17 cellular contexts compared by ENCODE assay signal in genomic region chr11:125338435-125338834, GRCh38.
A peak's percentile ranks its signal among the peaks of the same experiment; 100 is the strongest.
DNase-seq lines count a peak whose midpoint lies in the region; ATAC-seq and TF ChIP-seq lines count a peak whose summit lies in the region.
"Had no signal": no experiment of that assay in that cellular context is flagged by ENCODE, and none has a peak within 500 bp of the region (broad histone marks: within the 10 kb centered on the region; RNA-seq: fewer than 3 reads in every experiment).

No MANE protein-coding gene starts in this region.

- no peak overlapping the region for H3K4me3 ChIP-seq in WERI-Rb-1 (ENCODE audit: low read depth, low read length)
- H3K4me3 ChIP-seq in heart left ventricle = no peak overlapping the region
- no peak overlapping the region for H3K4me3 ChIP-seq in tibial nerve
- H3K4me3 ChIP-seq in adrenal gland = no peak overlapping the region
- H3K4me3 ChIP-seq in breast epithelium = no peak overlapping the region

- no peaks in the 10 kb centered on the region for H3K27me3 Mint-ChIP-seq in osteocyte (ENCODE audit: unreplicated experiment)

- no peak for TF ChIP-seq CTCF in WERI-Rb-1 (IDR thresholded peaks at IDR 0.05; ENCODE audit: low read depth, low read length)
- TF ChIP-seq CTCF in heart left ventricle (IDR thresholded peaks at IDR 0.05) = no peak
- TF ChIP-seq CTCF in osteocyte (IDR thresholded peaks at IDR 0.05) = no peak
- no peak for TF ChIP-seq CTCF in tibial nerve (IDR thresholded peaks at IDR 0.05)
- TF ChIP-seq CTCF in adrenal gland (IDR thresholded peaks at IDR 0.05) = no peak
- TF ChIP-seq CTCF in breast epithelium (IDR thresholded peaks at IDR 0.05) = no peak

- H3K9me3 Mint-ChIP-seq in osteocyte (ENCODE audit: unreplicated experiment) = no peaks in the 10 kb centered on the region
- H3K9me3 Mint-ChIP-seq: CD8-positive, alpha-beta T cell; dendritic cell treated with granulocyte-macrophage colony-stimulating factor and Interleukin-4, amounts not matched to agents 40 ng/mL and 50 ng/mL, for 4 days had no signal

- H3K36me3 Mint-ChIP-seq in osteocyte (ENCODE audit: unreplicated experiment) = peaks cover 44% of the 10 kb centered on the region
- H3K36me3 Mint-ChIP-seq: CD8-positive, alpha-beta T cell had no signal

- peaks cover 52% of the 10 kb centered on the region for H3K4me1 Mint-ChIP-seq in osteocyte (ENCODE audit: unreplicated experiment)

- no peak overlapping the region for H3K4me3 Mint-ChIP-seq in osteocyte (ENCODE audit: unreplicated experiment)
- H3K4me3 Mint-ChIP-seq: CD8-positive, alpha-beta T cell; dendritic cell treated with granulocyte-macrophage colony-stimulating factor and Interleukin-4, amounts not matched to agents 40 ng/mL and 50 ng/mL, for 4 days had no signal

- H3K4me1 ChIP-seq in heart left ventricle (peaks cover 0 to 24% (median 2%) of the 10 kb centered on the region in 12 donors), tibial nerve (peaks cover 0 to 48% (median 10%) of the 10 kb centered on the region in 4 donors), adrenal gland (replicated peaks in 1 of 2) (no peaks in the 10 kb centered on the region), breast epithelium (no peaks in the 10 kb centered on the region)

- TF ChIP-seq POLR2A in heart left ventricle (IDR thresholded peaks at IDR 0.05) = no peak
- no peak for TF ChIP-seq POLR2A in tibial nerve (IDR thresholded peaks at IDR 0.05)
- no peak for TF ChIP-seq POLR2A in adrenal gland (IDR thresholded peaks at IDR 0.05)
- TF ChIP-seq POLR2A in breast epithelium (IDR thresholded peaks at IDR 0.05) = no peak

- H3K27me3 ChIP-seq in WERI-Rb-1 (ENCODE audit: insufficient read depth, low read depth, severe bottlenecking) = no peaks in the 10 kb centered on the region
- H3K27me3 ChIP-seq in heart left ventricle = no peaks in the 10 kb centered on the region
- H3K27me3 ChIP-seq in tibial nerve = no peaks in the 10 kb centered on the region
- no peaks in the 10 kb centered on the region for H3K27me3 ChIP-seq in adrenal gland
- H3K27me3 ChIP-seq in breast epithelium = no peaks in the 10 kb centered on the region

- intact Hi-C loops in heart left ventricle (cut with DNase I) = loop anchor here in 1 of 10 donors (10.0 kb wide), 1 partner anchor 54 kb away; no protein-coding TSS in a partner anchor
- intact Hi-C loops in adrenal gland (cut with DNase I) = no loop called here
- intact Hi-C loops in breast epithelium (cut with DNase I; ENCODE audit: low total_unique reads) = no loop called here

- H3K27ac ChIP-seq in WERI-Rb-1 (no peak overlapping the region), heart left ventricle (peak overlapping the region; percentile 37 to 85 (median 72)), tibial nerve (peak overlapping the region in 3 of 4 donors; percentile 25 to 76 (median 68)), adrenal gland (peak overlapping the region in 2 of 5 donors; percentile 30 to 68), breast epithelium (peak overlapping the region in 1 of 2 donors; percentile 68)
- H3K27ac ChIP-seq: epithelial cell of prostate had no signal

- H3K27ac Mint-ChIP-seq in osteocyte (ENCODE audit: unreplicated experiment) = peak overlapping the region; percentile 27
- H3K27ac Mint-ChIP-seq: CD8-positive, alpha-beta T cell; dendritic cell treated with granulocyte-macrophage colony-stimulating factor and Interleukin-4, amounts not matched to agents 40 ng/mL and 50 ng/mL, for 4 days had no signal

- WGBS in heart left ventricle, 4 donors = 55 to 70% (median 63%) methylated on average over 4 of the region's 4 CpGs
- 63 to 67% methylated on average over 4 of the region's 4 CpGs for WGBS in tibial nerve, 2 donors
- WGBS in adrenal gland, 4 donors = 38 to 76% (median 58%) methylated on average over 4 of the region's 4 CpGs

- no peaks in the 10 kb centered on the region for H3K36me3 ChIP-seq in WERI-Rb-1
- H3K36me3 ChIP-seq in heart left ventricle = no peaks in the 10 kb centered on the region
- no peaks in the 10 kb centered on the region for H3K36me3 ChIP-seq in tibial nerve
- H3K36me3 ChIP-seq in adrenal gland (replicated peaks in 1 of 2) = no peaks in the 10 kb centered on the region
- H3K36me3 ChIP-seq in breast epithelium = no peaks in the 10 kb centered on the region

- TF ChIP-seq EP300 in tibial nerve (IDR thresholded peaks at IDR 0.05) = no peak

- ATAC-seq in heart left ventricle (peak; percentile 18 to 45 (median 28)), GM21786 (IDR thresholded peaks at IDR 0.05; ENCODE audit: unreplicated experiment) (no peak)
- ATAC-seq: CD8-positive, alpha-beta T cell had no signal

- H3K9me3 ChIP-seq in WERI-Rb-1 (ENCODE audit: severe bottlenecking) = no peaks in the 10 kb centered on the region
- no peaks in the 10 kb centered on the region for H3K9me3 ChIP-seq in heart left ventricle
- no peaks in the 10 kb centered on the region for H3K9me3 ChIP-seq in tibial nerve
- H3K9me3 ChIP-seq in adrenal gland (replicated peaks in 1 of 3) = no peaks in the 10 kb centered on the region
- no peaks in the 10 kb centered on the region for H3K9me3 ChIP-seq in breast epithelium

- DNase-seq in WERI-Rb-1 (peak; percentile 33), heart left ventricle (no peak), osteocyte (ENCODE audit: extremely low spot score, unreplicated experiment) (no peak), tibial nerve (ENCODE audit: low spot score in 2 of 2) (no peak), adrenal gland (no peak), NCI-H2196 (lab: John Stamatoyannopoulos, UW; ENCODE audit: unreplicated experiment) (no peak), breast epithelium (ENCODE audit: low spot score in 2 of 2) (no peak)
- DNase-seq: activated CD4-positive, alpha-beta T cell treated with anti-CD3 and anti-CD28 coated beads, Interleukin-2, amount 50 U/mL, for 1 hour; CD8-positive, alpha-beta T cell; HCEC 1CT; Kasumi-1; NCI-H1417; NK-92 treated with Interleukin-12 subunit alpha and Interleukin-12 subunit beta, amount 100 ng/mL, for 24 hours; RPMI8226 had no signal
